In genomic region chr4:39235021-39235420, GRCh38 we compare ENCODE assay signal across 36 cellular contexts.
"Had no signal": no experiment of that assay in that cellular context is flagged by ENCODE, and none has a peak within 500 bp of the region (broad histone marks: within the 10 kb centered on the region; RNA-seq: fewer than 3 reads in every experiment).

No MANE protein-coding gene starts in this region.

- H3K4me3 ChIP-seq: MG63 had no signal

- H3K9me3 ChIP-seq: MG63 had no signal

- DNase-seq: Karpas-422, Kasumi-1, MG63, MM.1S, MV-4-11, NCI-H1048, NCI-H1092, NCI-H1092 treated with DMSO at 0.1 percent for 48 hours, NCI-H1105, NCI-H1105 treated with DMSO at 0.1 percent for 48 hours, NCI-H1417, NCI-H1417 treated with DMSO at 0.1 percent for 48 hours, NCI-H1436, NCI-H1436 treated with DMSO at 0.1 percent for 48 hours, NCI-H146, NCI-H1694, NCI-H1694 treated with DMSO at 0.1 percent for 48 hours, NCI-H187, NCI-H187 treated with DMSO at 0.1 percent for 48 hours, NCI-H1930, NCI-H2029, NCI-H2029 treated with DMSO at 0.1 percent for 48 hours, NCI-H2081, NCI-H2081 treated with DMSO at 0.1 percent for 48 hours, NCI-H2107, NCI-H2171, NCI-H2171 treated with DMSO at 0.1 percent for 48 hours, NCI-H2227 treated with DMSO at 0.1 percent for 48 hours, NCI-H226, NCI-H345, NCI-H446, NCI-H446 treated with DMSO at 0.1 percent for 48 hours, NCI-H510A, NCI-H510A treated with DMSO at 0.1 percent for 48 hours, NCI-H524, NCI-H524 treated with DMSO at 0.1 percent for 48 hours had no signal

- H3K36me3 ChIP-seq: MG63 had no signal

- H3K27me3 ChIP-seq: MG63 had no signal
